In the genomic region with DNA sequence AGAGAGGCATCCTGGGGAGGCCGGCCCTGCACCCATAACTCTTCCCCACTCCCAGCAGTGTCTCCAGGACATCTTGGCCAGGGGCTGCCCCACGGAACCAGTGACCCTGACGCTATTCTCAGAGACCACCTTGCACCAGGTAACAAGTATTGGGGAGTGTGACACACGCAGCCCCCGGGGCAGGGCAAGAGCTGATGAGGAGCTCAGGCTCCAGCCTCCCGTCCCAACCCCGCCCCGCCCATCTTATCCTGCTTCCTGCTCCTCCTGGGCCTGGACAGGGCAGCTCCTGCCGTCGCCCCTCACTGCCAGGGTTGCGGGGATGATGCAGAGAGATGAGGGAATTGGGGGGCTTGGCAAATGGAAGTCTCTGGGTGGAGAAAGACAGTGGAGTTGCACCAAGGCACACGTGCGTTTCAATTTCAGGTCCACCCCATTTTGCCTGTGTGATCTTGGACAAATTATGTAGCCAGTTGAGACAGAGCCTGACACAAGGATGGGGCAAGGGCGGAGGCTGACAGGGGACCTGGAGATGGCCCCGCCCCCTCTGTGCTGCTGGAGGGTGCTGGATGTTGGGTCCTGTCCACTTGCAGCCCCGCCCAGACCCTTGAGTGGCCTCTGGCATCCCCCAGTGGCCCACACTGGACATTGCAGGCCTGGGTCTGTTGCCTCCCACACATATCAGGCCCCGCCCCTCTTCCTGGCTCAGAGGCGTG, we compare ENCODE assay signal across 8 cellular contexts. TPM values are rescaled to one million over a fixed set of nuclear protein-coding genes. Genes with fewer than 3 reads are reported as not detected.
DNase-seq lines count a peak whose midpoint lies in the region; FAIRE-seq and TF ChIP-seq lines count a peak whose summit lies in the region.

No MANE protein-coding gene starts in this region.

- H4K20me1 ChIP-seq in SU-DHL-6 (ENCODE audit: low read depth, low read length) (no peaks in the 10 kb centered on the region), hepatocyte (ENCODE audit: insufficient read depth, poor library complexity, severe bottlenecking) (no peaks in the 10 kb centered on the region)

- H3K4me1 ChIP-seq in hepatocyte (ENCODE audit: insufficient read depth) (no peaks in the 10 kb centered on the region), sigmoid colon (peaks cover 0 to 13% (median 7%) of the 10 kb centered on the region in 4 donors)

- no peaks in the 10 kb centered on the region for H3K9me3 ChIP-seq in SU-DHL-6 (ENCODE audit: insufficient read depth, low read length)
- no peaks in the 10 kb centered on the region for H3K9me3 ChIP-seq in hepatocyte (ENCODE audit: low read depth)
- H3K9me3 ChIP-seq in sigmoid colon = no peaks in the 10 kb centered on the region

- FAIRE-seq in GM18507 (lab: Jason Lieb, UNC) = peak; percentile 84

- H3K27ac ChIP-seq in SU-DHL-6 (ENCODE audit: low read depth, low read length) (no peak overlapping the region), hepatocyte (no peak overlapping the region), sigmoid colon (no peak overlapping the region)

- TF ChIP-seq EP300 in sigmoid colon (IDR thresholded peaks at IDR 0.05) = no peak

- no peaks in the 10 kb centered on the region for H3K9me2 ChIP-seq in SU-DHL-6 (replicated peaks; ENCODE audit: insufficient read depth, low read length)
- no peaks in the 10 kb centered on the region for H3K9me2 ChIP-seq in hepatocyte (replicated peaks; ENCODE audit: insufficient read depth)

- no peak overlapping the region for H2AFZ ChIP-seq in SU-DHL-6 (ENCODE audit: low read depth, low read length, severe bottlenecking)
- H2AFZ ChIP-seq in hepatocyte = no peak overlapping the region

- no peaks in the 10 kb centered on the region for H3F3A ChIP-seq in SU-DHL-6 (ENCODE audit: insufficient read depth)

- TF ChIP-seq CTCF in SU-DHL-6 (IDR thresholded peaks at IDR 0.05; ENCODE audit: insufficient read depth, low read length, poor library complexity, severe bottlenecking) (peak; percentile 20), hepatocyte (IDR thresholded peaks at IDR 0.05; ENCODE audit: poor library complexity) (peak; percentile 86), sigmoid colon (IDR thresholded peaks at IDR 0.05) (peak; percentile 99 to 100 (median 100))

- no peaks in the 10 kb centered on the region for H3K79me2 ChIP-seq in SU-DHL-6 (ENCODE audit: insufficient read depth, low read length)
- H3K79me2 ChIP-seq in hepatocyte = no peaks in the 10 kb centered on the region

- H3K36me3 ChIP-seq in SU-DHL-6 (ENCODE audit: low read length) (no peaks in the 10 kb centered on the region), hepatocyte (replicated peaks; ENCODE audit: insufficient read depth, low read depth) (no peaks in the 10 kb centered on the region), sigmoid colon (no peaks in the 10 kb centered on the region)

- H3K4me2 ChIP-seq in SU-DHL-6 (ENCODE audit: low read depth, low read length, poor library complexity, severe bottlenecking) (no peak overlapping the region), hepatocyte (no peak overlapping the region)

- no peaks in the 10 kb centered on the region for H3K27me3 ChIP-seq in SU-DHL-6 (ENCODE audit: low read length)
- no peaks in the 10 kb centered on the region for H3K27me3 ChIP-seq in hepatocyte
- no peaks in the 10 kb centered on the region for H3K27me3 ChIP-seq in sigmoid colon

- H3K4me3 ChIP-seq in SU-DHL-6 (ENCODE audit: insufficient read depth, low read length, poor library complexity, severe bottlenecking) (no peak overlapping the region), hepatocyte (no peak overlapping the region), sigmoid colon (no peak overlapping the region)

- H3K9ac ChIP-seq in SU-DHL-6 (ENCODE audit: low read length) = no peak overlapping the region

- no peak for TF ChIP-seq POLR2A in sigmoid colon (IDR thresholded peaks at IDR 0.05)

- peak; percentile 96 for DNase-seq in AG20443 (ENCODE audit: low spot score)
- DNase-seq in GM18507 (ENCODE audit: extremely low spot score, insufficient read length, low read depth) = peak; percentile 73
- peak; percentile 62 for DNase-seq in LoVo (ENCODE audit: low spot score)
- peak; percentile 94 for DNase-seq in astrocyte of the hippocampus (ENCODE audit: low read depth, low spot score)
- peak; percentile 95 for DNase-seq in hepatocyte (ENCODE audit: low spot score)
- peak; percentile 96 for DNase-seq in sigmoid colon
- no peak for DNase-seq in effector CD8-positive, alpha-beta T cell (lab: John Stamatoyannopoulos, UW)

- WGBS in hepatocyte (ENCODE audit: low lambda C conversion rate, missing lambda C conversion rate) = 54% methylated on average over 14 of the region's 18 CpGs
- 24 to 54% methylated on average over 18 of the region's 18 CpGs for WGBS in sigmoid colon, 2 donors

- intact Hi-C loops in sigmoid colon (cut with DNase I) = loop anchor here (1.0 kb wide), 2 partner anchors 23 to 25 kb away; no protein-coding TSS in a partner anchor

RNA-seq across cellular contexts. Expression of a gene that starts 10.7 kb away (rescaled TPM):
- 1.0 and 1.3 TPM in 2 replicates for total RNA-seq in hepatocyte
- polyA plus RNA-seq in hepatocyte = 1.3 and 2.7 TPM in 2 replicates
- total RNA-seq in sigmoid colon = 1 to 10 TPM in 1 of 4 donors, not detected in 3; 1.1 TPM
- under 1 TPM in 1 of 3 donors, not detected in 2; 0.13 TPM for polyA plus RNA-seq in sigmoid colon

RNA-seq across cellular contexts. Expression of a gene that starts 11.0 kb away (rescaled TPM):
- total RNA-seq in hepatocyte (0.47 and 1.0 TPM in 2 replicates), sigmoid colon (under 1 TPM in 3 of 4 donors, not detected in 1; 0.28 to 0.71 (median 0.33) TPM)
- polyA plus RNA-seq in hepatocyte (1.4 and 1.8 TPM in 2 replicates), sigmoid colon (under 1 TPM in 1 of 3 donors, not detected in 2; 0.04 TPM)

RNA-seq across cellular contexts. Expression of a gene that starts 14.7 kb away (rescaled TPM):
- total RNA-seq in hepatocyte (12.6 and 17.4 TPM in 2 replicates), sigmoid colon (100 to 1,000 TPM in 2 of 4 donors, 10 to 100 TPM in 2; 44.4 to 224 (median 86.3) TPM)
- polyA plus RNA-seq in hepatocyte (59.4 and 66.2 TPM in 2 replicates), sigmoid colon (10 to 100 TPM in 1 of 3 donors, 1 to 10 TPM in 2; 6.7 to 22.7 (median 7.2) TPM)

RNA-seq across cellular contexts. Expression of a gene that starts 28.5 kb away (rescaled TPM):
- total RNA-seq in hepatocyte = not detected in 2 replicates
- not detected in 2 replicates for polyA plus RNA-seq in hepatocyte
- total RNA-seq in sigmoid colon = not detected
- under 1 TPM in 1 of 3 donors, not detected in 2; under 0.01 TPM for polyA plus RNA-seq in sigmoid colon

RNA-seq across cellular contexts. Expression of a gene that starts 40.9 kb away (rescaled TPM):
- 3.3 and 3.5 TPM in 2 replicates for total RNA-seq in hepatocyte
- 7.5 and 11.7 TPM in 2 replicates for polyA plus RNA-seq in hepatocyte
- under 1 TPM in 1 of 4 donors, not detected in 3; 0.81 TPM for total RNA-seq in sigmoid colon
- under 1 TPM in 1 of 3 donors, not detected in 2; 0.12 TPM for polyA plus RNA-seq in sigmoid colon

Comparison
In these comparisons a context has a peak if more than half of its experiments do, and no peak if none do; other contexts are left out.
1. CTCF ChIP-seq: peak in every context shown above with its lines; median percentile 100 in sigmoid colon; 86 in hepatocyte; 20 in SU-DHL-6.